Comparison of ENCODE assay signal across 12 cellular contexts in the genomic region with DNA sequence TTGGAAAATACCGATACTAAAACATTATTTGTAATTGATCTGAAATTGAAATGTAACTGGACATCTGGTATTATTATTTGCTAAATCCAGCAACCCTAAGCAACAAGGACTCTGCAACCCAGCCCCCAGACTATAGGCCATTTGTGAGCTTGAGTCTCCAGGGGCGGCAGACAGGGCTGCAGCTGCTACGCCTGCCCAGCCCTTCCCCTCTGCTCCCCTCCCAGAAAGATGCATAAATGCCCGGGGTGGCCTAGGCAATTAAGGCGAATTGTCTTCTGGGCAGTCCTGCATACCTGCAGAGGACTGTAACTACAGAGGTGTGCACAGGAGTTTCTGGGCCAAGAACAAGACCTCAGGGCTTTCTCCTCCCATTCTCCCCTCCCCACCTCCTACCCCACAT. TPM values are rescaled to one million over a fixed set of nuclear protein-coding genes. Genes with fewer than 3 reads are reported as not detected.
DNase-seq lines count a peak whose midpoint lies in the region; ATAC-seq lines count a peak whose summit lies in the region.
"Had no signal": no experiment of that assay in that cellular context is flagged by ENCODE, and none has a peak within 500 bp of the region (broad histone marks: within the 10 kb centered on the region; RNA-seq: fewer than 3 reads in every experiment).

No MANE protein-coding gene starts in this region.

- no peak for ATAC-seq in activated T-cell treated with anti-CD3 and anti-CD28 coated beads, Interleukin-2, amount 50 U/mL, for 4 hours
- no peak for ATAC-seq in activated CD8-positive, alpha-beta T cell treated with anti-CD3 and anti-CD28 coated beads, Interleukin-2, amount 10 ng/mL, durations not matched to agents 7 days and 5 days
- peak; percentile 10 for ATAC-seq in left colon
- ATAC-seq in stimulated activated naive B cell treated with anti-CD40 and anti-IgM and Interleukin-4, amounts not matched to agents 10 μg/mL and 1 μg/mL and 100 μg/mL, for 72 hours (replicated peaks): no peak
- no peak for ATAC-seq in GM19328 (IDR thresholded peaks at IDR 0.05; ENCODE audit: unreplicated experiment)
- ATAC-seq: body of pancreas had no signal

- H3K27me3 Mint-ChIP-seq in activated T-cell treated with anti-CD3 and anti-CD28 coated beads, Interleukin-2, amount 50 U/mL, for 4 hours (ENCODE audit: low read depth): no peaks in the 10 kb centered on the region
- H3K27me3 Mint-ChIP-seq in activated CD8-positive, alpha-beta T cell treated with anti-CD3 and anti-CD28 coated beads, Interleukin-2, amount 10 ng/mL, durations not matched to agents 7 days and 5 days (ENCODE audit: low read depth): no peaks in the 10 kb centered on the region
- no peaks in the 10 kb centered on the region for H3K27me3 Mint-ChIP-seq in stimulated activated naive B cell treated with anti-CD40 and anti-IgM and Interleukin-4, amounts not matched to agents 10 μg/mL and 1 μg/mL and 100 μg/mL, for 72 hours

- POLR2A ChIA-PET in activated CD8-positive, alpha-beta T cell treated with anti-CD3 and anti-CD28 coated beads, Interleukin-2, amount 10 ng/mL, durations not matched to agents 7 days and 5 days (lab: Charles Lee): interaction anchor here (1.0 to 4.4 kb wide), 11 partner anchors 8 to 531 kb away, joined by 4 to 135 read pairs (median 22); a partner anchor contains a TSS

- H3K4me1 Mint-ChIP-seq in activated T-cell treated with anti-CD3 and anti-CD28 coated beads, Interleukin-2, amount 50 U/mL, for 4 hours (ENCODE audit: low read depth): peaks cover 42% of the 10 kb centered on the region
- H3K4me1 Mint-ChIP-seq in activated CD8-positive, alpha-beta T cell treated with anti-CD3 and anti-CD28 coated beads, Interleukin-2, amount 10 ng/mL, durations not matched to agents 7 days and 5 days (ENCODE audit: low read depth): peaks cover 53% of the 10 kb centered on the region
- peaks cover 12 to 40% of the 10 kb centered on the region in 2 donors for H3K4me1 Mint-ChIP-seq in stimulated activated naive B cell treated with anti-CD40 and anti-IgM and Interleukin-4, amounts not matched to agents 10 μg/mL and 1 μg/mL and 100 μg/mL, for 72 hours

- peak overlapping the region; percentile 97 for H3K27ac Mint-ChIP-seq in activated CD8-positive, alpha-beta T cell treated with anti-CD3 and anti-CD28 coated beads, Interleukin-2, amount 10 ng/mL, durations not matched to agents 7 days and 5 days
- peak overlapping the region; percentile 9 for H3K27ac Mint-ChIP-seq in stimulated activated naive B cell treated with anti-CD40 and anti-IgM and Interleukin-4, amounts not matched to agents 10 μg/mL and 1 μg/mL and 100 μg/mL, for 72 hours

- DNase-seq in activated T-cell treated with anti-CD3 and anti-CD28 coated beads, Interleukin-2, amount 50 U/mL, for 4 hours: no peak
- no peak for DNase-seq in activated T-cell treated with anti-CD3 and anti-CD28 coated beads for 4 hours
- no peak for DNase-seq in activated CD8-positive, alpha-beta T cell treated with anti-CD3 and anti-CD28 coated beads, Interleukin-2, amount 10 ng/mL, durations not matched to agents 7 days and 5 days
- no peak for DNase-seq in left colon
- DNase-seq in stimulated activated naive B cell treated with anti-CD40 and anti-IgM and Interleukin-4, amounts not matched to agents 10 μg/mL and 1 μg/mL and 100 μg/mL, for 72 hours: no peak
- no peak for DNase-seq in AG08395 (ENCODE audit: low spot score)
- no peak for DNase-seq in inferior parietal cortex (ENCODE audit: extremely low spot score)
- DNase-seq: left ventricle myocardium inferior, NCI-H1105 treated with DMSO at 0.1 percent for 48 hours, retina had no signal

- CTCF ChIA-PET in activated CD8-positive, alpha-beta T cell treated with anti-CD3 and anti-CD28 coated beads, Interleukin-2, amount 10 ng/mL, durations not matched to agents 7 days and 5 days (lab: Charles Lee): interaction anchor here (0.8 to 4.0 kb wide), 10 partner anchors 9 to 594 kb away, joined by 3 to 27 read pairs (median 11); a partner anchor contains a TSS

- no peaks in the 10 kb centered on the region for H3K9me3 Mint-ChIP-seq in activated T-cell treated with anti-CD3 and anti-CD28 coated beads, Interleukin-2, amount 50 U/mL, for 4 hours
- H3K9me3 Mint-ChIP-seq in activated CD8-positive, alpha-beta T cell treated with anti-CD3 and anti-CD28 coated beads, Interleukin-2, amount 10 ng/mL, durations not matched to agents 7 days and 5 days (ENCODE audit: insufficient read depth): no peaks in the 10 kb centered on the region
- no peaks in the 10 kb centered on the region for H3K9me3 Mint-ChIP-seq in stimulated activated naive B cell treated with anti-CD40 and anti-IgM and Interleukin-4, amounts not matched to agents 10 μg/mL and 1 μg/mL and 100 μg/mL, for 72 hours

- H3K4me3 Mint-ChIP-seq in activated T-cell treated with anti-CD3 and anti-CD28 coated beads, Interleukin-2, amount 50 U/mL, for 4 hours: peak overlapping the region; percentile 90
- H3K4me3 Mint-ChIP-seq in activated CD8-positive, alpha-beta T cell treated with anti-CD3 and anti-CD28 coated beads, Interleukin-2, amount 10 ng/mL, durations not matched to agents 7 days and 5 days: peak overlapping the region; percentile 91
- H3K4me3 Mint-ChIP-seq in stimulated activated naive B cell treated with anti-CD40 and anti-IgM and Interleukin-4, amounts not matched to agents 10 μg/mL and 1 μg/mL and 100 μg/mL, for 72 hours: peak overlapping the region; percentile 93 to 95

- H3K36me3 Mint-ChIP-seq in activated T-cell treated with anti-CD3 and anti-CD28 coated beads, Interleukin-2, amount 50 U/mL, for 4 hours (ENCODE audit: insufficient read depth): no peaks in the 10 kb centered on the region
- H3K36me3 Mint-ChIP-seq in activated CD8-positive, alpha-beta T cell treated with anti-CD3 and anti-CD28 coated beads, Interleukin-2, amount 10 ng/mL, durations not matched to agents 7 days and 5 days (ENCODE audit: low read depth): peaks cover 4% of the 10 kb centered on the region
- H3K36me3 Mint-ChIP-seq in stimulated activated naive B cell treated with anti-CD40 and anti-IgM and Interleukin-4, amounts not matched to agents 10 μg/mL and 1 μg/mL and 100 μg/mL, for 72 hours: no peaks in the 10 kb centered on the region

- intact Hi-C loops in left colon (cut with DNase I, micrococcal nuclease): no loop called here

RNA-seq across cellular contexts. Expression of a gene that starts 41.2 kb away (rescaled TPM):
- total RNA-seq in activated T-cell treated with anti-CD3 and anti-CD28 coated beads, Interleukin-2, amount 50 U/mL, for 4 hours: 10 to 100 TPM; 71.0 to 89.9 (median 78.9) TPM
- total RNA-seq in activated CD8-positive, alpha-beta T cell treated with anti-CD3 and anti-CD28 coated beads, Interleukin-2, amount 10 ng/mL, durations not matched to agents 7 days and 5 days: 100 to 1,000 TPM; 226 to 234 TPM
- total RNA-seq in left colon: 10 to 100 TPM; 85.2 to 88.5 TPM
